Comparison of ENCODE assay signal across 23 cellular contexts in genomic region chr10:13555884-13556529, GRCh38. TPM values are rescaled to one million over a fixed set of nuclear protein-coding genes. Genes with fewer than 3 reads are reported as not detected.
DNase-seq lines count a peak whose midpoint lies in the region; ATAC-seq and TF ChIP-seq lines count a peak whose summit lies in the region.
"Had no signal": no experiment of that assay in that cellular context is flagged by ENCODE, and none has a peak within 500 bp of the region (broad histone marks: within the 10 kb centered on the region; RNA-seq: fewer than 3 reads in every experiment).

No MANE protein-coding gene starts in this region.

- peaks cover 5% of the 10 kb centered on the region for H3K9me3 Mint-ChIP-seq in activated naive CD4-positive, alpha-beta T cell treated with anti-CD3 and anti-CD28 coated beads, Interleukin-2, amount 50 U/mL, for 24 hours
- peaks cover 0 to 6% of the 10 kb centered on the region in 2 donors for H3K9me3 Mint-ChIP-seq in effector memory CD8-positive, alpha-beta T cell
- H3K9me3 Mint-ChIP-seq: HFFc6 had no signal

- no peaks in the 10 kb centered on the region for H3K9me3 ChIP-seq in thyroid gland
- H3K9me3 ChIP-seq in aorta (ENCODE audit: control insufficient read depth, low read length), result no peaks in the 10 kb centered on the region
- H3K9me3 ChIP-seq: lower lobe of right lung had no signal

- H3K27me3 ChIP-seq in thyroid gland, result no peaks in the 10 kb centered on the region
- no peaks in the 10 kb centered on the region for H3K27me3 ChIP-seq in aorta (ENCODE audit: control insufficient read depth in 1 of 2, insufficient read depth in 2 of 2, low read length in 1 of 2)
- H3K27me3 ChIP-seq: breast epithelium, Peyer's patch, tibial artery had no signal

- no peak for TF ChIP-seq POLR2A in thyroid gland (IDR thresholded peaks at IDR 0.05)

- WGBS in thyroid gland, 2 donors, result 54 to 72% methylated on average over 2 of the region's 2 CpGs
- WGBS in aorta, 2 donors, result 57 to 61% methylated on average over 2 of the region's 2 CpGs

- DNase-seq in activated naive CD4-positive, alpha-beta T cell treated with anti-CD3 and anti-CD28 coated beads, Interleukin-2, amount 50 U/mL, for 16 hours, result no peak
- DNase-seq in NCI-H2171 (lab: John Stamatoyannopoulos, UW), result peak; percentile 52
- DNase-seq in thyroid gland, result peak; percentile 74 to 83
- DNase-seq in activated gamma-delta T cell (lab: John Stamatoyannopoulos, UW), result no peak
- DNase-seq in aorta, result no peak
- DNase-seq in effector memory CD8-positive, alpha-beta T cell, result no peak
- DNase-seq: activated CD4-positive, CD25-positive, alpha-beta regulatory T cell; activated naive CD4-positive, alpha-beta T cell treated with anti-CD3 and anti-CD28 coated beads for 36 hours; CD4-positive, CD25-positive, alpha-beta regulatory T cell; effector CD8-positive, alpha-beta T cell; GF-D8; HFFc6; KG1; lower lobe of right lung; NCI-H2107; Peyer's patch; stimulated activated CD4-positive, alpha-beta T cell treated with anti-CD3 and anti-CD28 coated beads, Interleukin-2, amount 100 ng/mL, for 48 hours; T-helper 1 cell; tibial artery had no signal

- H3K4me1 Mint-ChIP-seq in activated naive CD4-positive, alpha-beta T cell treated with anti-CD3 and anti-CD28 coated beads, Interleukin-2, amount 50 U/mL, for 24 hours, result peaks cover 4% of the 10 kb centered on the region
- no peaks in the 10 kb centered on the region for H3K4me1 Mint-ChIP-seq in effector memory CD8-positive, alpha-beta T cell (ENCODE audit: low read depth in 2 of 2)

- peaks cover 3% of the 10 kb centered on the region for H3K36me3 Mint-ChIP-seq in activated naive CD4-positive, alpha-beta T cell treated with anti-CD3 and anti-CD28 coated beads, Interleukin-2, amount 50 U/mL, for 24 hours
- no peaks in the 10 kb centered on the region for H3K36me3 Mint-ChIP-seq in effector memory CD8-positive, alpha-beta T cell (ENCODE audit: insufficient read depth)
- H3K36me3 Mint-ChIP-seq: CD4-positive, CD25-positive, alpha-beta regulatory T cell had no signal

- H3K4me1 ChIP-seq in thyroid gland (peaks cover 8 to 11% of the 10 kb centered on the region in 2 donors), aorta (ENCODE audit: control insufficient read depth in 1 of 2, insufficient read depth in 2 of 2, low read length in 2 of 2) (no peaks in the 10 kb centered on the region)
- H3K4me1 ChIP-seq: breast epithelium, lower lobe of right lung, Peyer's patch, tibial artery had no signal

- peaks cover 15% of the 10 kb centered on the region for H3K27me3 Mint-ChIP-seq in activated naive CD4-positive, alpha-beta T cell treated with anti-CD3 and anti-CD28 coated beads, Interleukin-2, amount 50 U/mL, for 24 hours
- peaks cover 13 to 25% of the 10 kb centered on the region in 2 donors for H3K27me3 Mint-ChIP-seq in effector memory CD8-positive, alpha-beta T cell

- no peak overlapping the region for H3K4me3 Mint-ChIP-seq in activated naive CD4-positive, alpha-beta T cell treated with anti-CD3 and anti-CD28 coated beads, Interleukin-2, amount 50 U/mL, for 24 hours
- no peak overlapping the region for H3K4me3 Mint-ChIP-seq in effector memory CD8-positive, alpha-beta T cell
- H3K4me3 Mint-ChIP-seq: activated naive CD4-positive, alpha-beta T cell treated with anti-CD3 and anti-CD28 coated beads for 36 hours; CD4-positive, CD25-positive, alpha-beta regulatory T cell; HFFc6; nephron had no signal

- no peak overlapping the region for H3K4me3 ChIP-seq in thyroid gland (replicated peaks in 1 of 3)
- H3K4me3 ChIP-seq in aorta (ENCODE audit: low read length in 2 of 2), result no peak overlapping the region
- H3K4me3 ChIP-seq: breast epithelium, lower lobe of right lung, Peyer's patch, tibial artery had no signal

- peak overlapping the region; percentile 19 for H3K27ac Mint-ChIP-seq in activated naive CD4-positive, alpha-beta T cell treated with anti-CD3 and anti-CD28 coated beads, Interleukin-2, amount 50 U/mL, for 24 hours
- H3K27ac Mint-ChIP-seq in effector memory CD8-positive, alpha-beta T cell, result no peak overlapping the region
- H3K27ac Mint-ChIP-seq: activated naive CD4-positive, alpha-beta T cell treated with anti-CD3 and anti-CD28 coated beads for 36 hours; CD4-positive, CD25-positive, alpha-beta regulatory T cell; HFFc6 had no signal

- H3K27ac ChIP-seq in VCaP (peak overlapping the region; percentile 35), thyroid gland (peak overlapping the region in 1 of 3 donors; percentile 29), aorta (ENCODE audit: low read depth in 1 of 2, low read length in 2 of 2) (no peak overlapping the region)
- H3K27ac ChIP-seq: breast epithelium, lower lobe of right lung, Peyer's patch, tibial artery had no signal

- H3K36me3 ChIP-seq in thyroid gland, result no peaks in the 10 kb centered on the region
- H3K36me3 ChIP-seq in aorta (ENCODE audit: control insufficient read depth in 1 of 2, insufficient read depth in 2 of 2, low read length in 1 of 2), result no peaks in the 10 kb centered on the region
- H3K36me3 ChIP-seq: breast epithelium, lower lobe of right lung, Peyer's patch, tibial artery had no signal

- TF ChIP-seq CTCF in VCaP (conservative IDR thresholded peaks at IDR 0.05) (no peak), thyroid gland (IDR thresholded peaks at IDR 0.05) (no peak)

- intact Hi-C loops in thyroid gland (cut with DNase I), result no loop called here
- intact Hi-C loops in aorta (cut with DNase I), result no loop called here

- no peak for ATAC-seq in aorta (ENCODE audit: low FRiP score)
- ATAC-seq in effector memory CD8-positive, alpha-beta T cell (replicated peaks), result no peak
- ATAC-seq: lower lobe of right lung had no signal

RNA-seq across cellular contexts. Expression of gene BEND7, which starts 27.2 kb away (rescaled TPM):
- total RNA-seq in thyroid gland (100 to 1,000 TPM in 2 of 4 donors, 10 to 100 TPM in 2; 51.3 to 106 (median 84.3) TPM), aorta (10 to 100 TPM; 24.0 to 28.0 TPM)
- polyA plus RNA-seq in aorta, result 10 to 100 TPM in 1 of 2 donors, 1 to 10 TPM in 1; 5.3 to 38.2 TPM
- total RNA-seq: activated naive CD4-positive, alpha-beta T cell treated with anti-CD3 and anti-CD28 coated beads for 36 hours had no signal
- polyA plus RNA-seq: CD4-positive, CD25-positive, alpha-beta regulatory T cell had no signal

RNA-seq across cellular contexts. Expression of gene PRPF18, which starts 30.8 kb away (rescaled TPM):
- total RNA-seq in thyroid gland (10 to 100 TPM; 38.1 to 58.8 (median 48.5) TPM), aorta (10 to 100 TPM; 21.0 to 21.6 TPM)
- polyA plus RNA-seq in aorta, result 10 to 100 TPM; 11.9 to 18.8 TPM

Comparison
In these comparisons a context has a peak if more than half of its experiments do, and no peak if none do; other contexts are left out.
1. DNase-seq: peak in NCI-H2171 (single experiment) and thyroid gland (2 of 2); none in activated naive CD4-positive, alpha-beta T cell treated with anti-CD3 and anti-CD28 coated beads, Interleukin-2, amount 50 U/mL, for 16 hours (single experiment), activated gamma-delta T cell (single experiment), aorta (0 of 2) and effector memory CD8-positive, alpha-beta T cell (0 of 3).